Comparison of ENCODE assay signal across 1 cellular context in genomic region chr9:6646028-6646636, GRCh38.
TF ChIP-seq lines count a peak whose summit lies in the region.

No MANE protein-coding gene starts in this region.

TF ChIP-seq in GM12878, 131 proteins besides CTCF, POLR2A, EP300 and RAD21 (continued from another document and continues in another):
- TF ChIP-seq ATF2 (IDR thresholded peaks at IDR 0.05; ENCODE audit: low read length) = no peak
- TF ChIP-seq ZBTB33 (IDR thresholded peaks at IDR 0.05) = no peak
- peak; percentile 35; the same call in 1 of the 2 replicates for TF ChIP-seq ZBED1 (IDR thresholded peaks at IDR 0.05; ENCODE audit: borderline replicate concordance)
- no peak for TF ChIP-seq NR2C1 (IDR thresholded peaks at IDR 0.05)
- TF ChIP-seq CHD2 (IDR thresholded peaks at IDR 0.05; ENCODE audit: borderline replicate concordance, low read depth, low read length) = no peak
- no peak for TF ChIP-seq TARDBP (IDR thresholded peaks at IDR 0.05; ENCODE audit: borderline replicate concordance)
- TF ChIP-seq ATF3 (IDR thresholded peaks at IDR 0.05; ENCODE audit: borderline replicate concordance, extremely low read depth, low read depth, low read length) = no peak
- peak; percentile 27 to 35; a peak in 1 of 4 replicates for TF ChIP-seq IKZF2 (IDR thresholded peaks at IDR 0.05)
- TF ChIP-seq ZNF592 (IDR thresholded peaks at IDR 0.05) = no peak
- peak; percentile 48; the same call in 1 of the 2 replicates for TF ChIP-seq HDGF (IDR thresholded peaks at IDR 0.05)
- TF ChIP-seq ZNF384 (IDR thresholded peaks at IDR 0.05; ENCODE audit: borderline replicate concordance, low read depth, low read length) = 0 out of 2 replicates have a peak, but pooled peaks have one; percentile 55
- no peak for TF ChIP-seq PRDM15 (CRISPR knock-in tag; IDR thresholded peaks at IDR 0.05)
- no peak for TF ChIP-seq YY1 (IDR thresholded peaks at IDR 0.05; ENCODE audit: low read depth, low read length)
- TF ChIP-seq NR2F1 (conservative IDR thresholded peaks at IDR 0.05) = no peak
- TF ChIP-seq E4F1 (IDR thresholded peaks at IDR 0.05; ENCODE audit: borderline replicate concordance, partially characterized antibody) = no peak
- peak; percentile 49 for TF ChIP-seq RUNX3 (IDR thresholded peaks at IDR 0.05; ENCODE audit: low read length)
- TF ChIP-seq NBN (IDR thresholded peaks at IDR 0.05) = peak; percentile 85
- TF ChIP-seq CREB1 (IDR thresholded peaks at IDR 0.05; ENCODE audit: low read depth) = 0 out of 2 replicates have a peak, but pooled peaks have one; percentile 25
- no peak for TF ChIP-seq CBX3 (IDR thresholded peaks at IDR 0.05; ENCODE audit: borderline replicate concordance, low read depth)
- no peak for TF ChIP-seq HSF1 (IDR thresholded peaks at IDR 0.05; ENCODE audit: low read depth, low read length)
- TF ChIP-seq FOXK2 (IDR thresholded peaks at IDR 0.05) = no peak
- no peak for TF ChIP-seq E2F4 (IDR thresholded peaks at IDR 0.05; ENCODE audit: low read depth, low read length)
- TF ChIP-seq FOXM1 (IDR thresholded peaks at IDR 0.05; ENCODE audit: low read depth, low read length) = 0 out of 2 replicates have a peak, but pooled peaks have one; percentile 35
- TF ChIP-seq EGR1 (IDR thresholded peaks at IDR 0.05; ENCODE audit: borderline replicate concordance in 1 of 2, low read depth in 2 of 2, low read length in 2 of 2) = peak in 1 of 2 experiments; percentile 38; a peak in 1 of 3 replicates
- TF ChIP-seq MYB (IDR thresholded peaks at IDR 0.05; ENCODE audit: borderline replicate concordance, low read depth, low read length) = no peak
- TF ChIP-seq SKIL (IDR thresholded peaks at IDR 0.05; ENCODE audit: low read depth, poor library complexity, severe bottlenecking) = peak; percentile 70
- peak; percentile 60; the same call in 1 of the 2 replicates for TF ChIP-seq PAX8 (IDR thresholded peaks at IDR 0.05)
- no peak for TF ChIP-seq ZNF217 (IDR thresholded peaks at IDR 0.05)
- TF ChIP-seq SIN3A (IDR thresholded peaks at IDR 0.05; ENCODE audit: low read depth, low read length) = no peak
- TF ChIP-seq EED (IDR thresholded peaks at IDR 0.05; ENCODE audit: low read depth) = no peak; the same call in 1 of the 2 replicates
- no peak for TF ChIP-seq IRF5 (IDR thresholded peaks at IDR 0.05; ENCODE audit: borderline replicate concordance)
- no peak for TF ChIP-seq USF2 (IDR thresholded peaks at IDR 0.05; ENCODE audit: borderline replicate concordance, low read depth, low read length)
- TF ChIP-seq SMAD5 (IDR thresholded peaks at IDR 0.05; ENCODE audit: low read depth) = 0 out of 2 replicates have a peak, but pooled peaks have one; percentile 0
